ENCODE assay signal across 9 cellular contexts in genomic region chr17:55086635-55087058, GRCh38.
DNase-seq lines count a peak whose midpoint lies in the region; ATAC-seq and TF ChIP-seq lines count a peak whose summit lies in the region.
"Had no signal": no experiment of that assay in that cellular context is flagged by ENCODE, and none has a peak within 500 bp of the region (broad histone marks: within the 10 kb centered on the region; RNA-seq: fewer than 3 reads in every experiment).

No MANE protein-coding gene starts in this region.

- peak; percentile 55 for DNase-seq in CD1c-positive myeloid dendritic cell (ENCODE audit: extremely low spot score)
- DNase-seq in LHCN-M2 (ENCODE audit: low read depth), result peak; percentile 91
- peak; percentile 70 for DNase-seq in astrocyte of the cerebellum (ENCODE audit: low read depth)
- DNase-seq in kidney tubule cell (ENCODE audit: low spot score), result peak; percentile 70
- no peak for DNase-seq in activated CD4-positive, CD25-positive, alpha-beta regulatory T cell treated with anti-CD3 and anti-CD28 coated beads, Interleukin-2, amount 50 U/mL, for 72 hours
- DNase-seq in stimulated activated CD8-positive, alpha-beta memory T cell treated with anti-CD3 and anti-CD28 coated beads, Interleukin-4, amount 100 ng/mL, for 48 hours, result no peak
- DNase-seq in activated T-cell treated with anti-CD3 and anti-CD28 coated beads for 4 hours, result no peak
- DNase-seq: naive B cell had no signal

- H3K4me3 ChIP-seq in astrocyte of the cerebellum (ENCODE audit: low read depth, low read length), result no peak overlapping the region

- no peak for TF ChIP-seq CTCF in astrocyte of the cerebellum (IDR thresholded peaks at IDR 0.05; ENCODE audit: low read depth, low read length, missing control alignments)

- ATAC-seq in GM19397 (IDR thresholded peaks at IDR 0.05; ENCODE audit: unreplicated experiment), result no peak

- in situ Hi-C loops in astrocyte of the cerebellum (cut with HindIII; ENCODE audit: low sequenced_read_pairs), result no loop called here

Comparison
In these comparisons a context has a peak if more than half of its experiments do, and no peak if none do; other contexts are left out.
1. DNase-seq: peak in CD1c-positive myeloid dendritic cell (single experiment), LHCN-M2 (single experiment), astrocyte of the cerebellum (single experiment) and kidney tubule cell (single experiment); none in activated CD4-positive, CD25-positive, alpha-beta regulatory T cell treated with anti-CD3 and anti-CD28 coated beads, Interleukin-2, amount 50 U/mL, for 72 hours (single experiment), stimulated activated CD8-positive, alpha-beta memory T cell treated with anti-CD3 and anti-CD28 coated beads, Interleukin-4, amount 100 ng/mL, for 48 hours (single experiment) and activated T-cell treated with anti-CD3 and anti-CD28 coated beads for 4 hours (single experiment).